ENCODE assay signal across 31 cellular contexts in genomic region chr3:112888388-112889085, GRCh38. TPM values are rescaled to one million over a fixed set of nuclear protein-coding genes. Genes with fewer than 3 reads are reported as not detected.
DNase-seq lines count a peak whose midpoint lies in the region; ATAC-seq, FAIRE-seq and TF ChIP-seq lines count a peak whose summit lies in the region.
"Had no signal": no experiment of that assay in that cellular context is flagged by ENCODE, and none has a peak within 500 bp of the region (broad histone marks: within the 10 kb centered on the region; RNA-seq: fewer than 3 reads in every experiment).

No MANE protein-coding gene starts in this region.

- POLR2A ChIA-PET in A549 (lab: Yijun Ruan, JAX), result no interaction called here
- POLR2A ChIA-PET in OCI-LY7 (lab: Charles Lee), result interaction anchor here (0.5 to 1.7 kb wide), 2 partner anchors 10 to 13 kb away, joined by 4 to 7 read pairs; no protein-coding TSS in a partner anchor

- ATAC-seq in A549, result no peak
- peak; percentile 38 for ATAC-seq in HG02610 (IDR thresholded peaks at IDR 0.05; ENCODE audit: unreplicated experiment)
- ATAC-seq: activated T-cell treated with anti-CD3 and anti-CD28 coated beads, Interleukin-2, amount 50 U/mL, for 72 hours; stimulated activated effector memory CD8-positive, alpha-beta T cell treated with anti-CD3 and anti-CD28 coated beads, Interleukin-12 subunit alpha, Interleukin-12 subunit beta, amount 100 ng/mL, for 72 hours had no signal

- WGBS in A549 (ENCODE audit: missing lambda C conversion rate), result 46% methylated on average over 2 of the region's 2 CpGs

- no peak for TF ChIP-seq POLR2A in A549 (IDR thresholded peaks at IDR 0.05; ENCODE audit: low read length)

- H2AFZ ChIP-seq in OCI-LY7 (ENCODE audit: low read length), result peak overlapping the region; percentile 80

- H4K20me1 ChIP-seq in OCI-LY7 (ENCODE audit: insufficient read depth, low read length), result no peaks in the 10 kb centered on the region

- CTCF ChIA-PET in A549 (lab: Yijun Ruan, JAX), result interaction anchor here (0.7 to 1.7 kb wide), 3 partner anchors 10 to 153 kb away, joined by 3 to 4 read pairs (median 4); no protein-coding TSS in a partner anchor
- CTCF ChIA-PET in OCI-LY7 (lab: Charles Lee; ENCODE audit: unreplicated experiment), result no interaction called here

- H3K4me1 ChIP-seq in A549, result peaks cover 5% of the 10 kb centered on the region; the same call in 1 of the 3 replicates
- H3K4me1 ChIP-seq in OCI-LY7 (ENCODE audit: insufficient read depth, low read length, poor library complexity, severe bottlenecking), result peaks cover 14% of the 10 kb centered on the region
- H3K4me1 ChIP-seq: suprapubic skin had no signal

- H3K79me2 ChIP-seq in OCI-LY7 (ENCODE audit: insufficient read depth, low read depth, low read length), result no peaks in the 10 kb centered on the region

- no peak for TF ChIP-seq RAD21 in A549 (conservative IDR thresholded peaks at IDR 0.05 in 1 of 2, IDR thresholded peaks at IDR 0.05 in 1 of 2)

- H3K9me2 ChIP-seq in OCI-LY7 (ENCODE audit: insufficient read depth, low read length), result no peaks in the 10 kb centered on the region

- H3K36me3 ChIP-seq in OCI-LY7 (ENCODE audit: insufficient read depth, low read length), result no peaks in the 10 kb centered on the region
- H3K36me3 ChIP-seq: cardiac muscle cell, neutrophil, suprapubic skin had no signal

- TF ChIP-seq EP300 in A549 (IDR thresholded peaks at IDR 0.05), result no peak

- DNase-seq in A549 (ENCODE audit: low read depth in 1 of 2, low spot score in 1 of 2) (no peak), OCI-LY7 (ENCODE audit: low spot score) (no peak), germinal center (ENCODE audit: low spot score) (peak; percentile 14), pons (ENCODE audit: low spot score) (no peak), iPS-NIHi7 (ENCODE audit: extremely low spot score) (no peak), NCI-H526 treated with DMSO at 0.1 percent for 48 hours (lab: John Stamatoyannopoulos, UW) (no peak)
- no peak for DNase-seq in activated T-cell treated with anti-CD3 and anti-CD28 coated beads, Interleukin-2, amount 50 U/mL, for 48 hours
- DNase-seq: activated CD4-positive, alpha-beta T cell treated with anti-CD3 and anti-CD28 coated beads, Interleukin-2, amount 10 ng/mL, durations not matched to agents 7 days and 5 days; activated naive CD4-positive, alpha-beta T cell treated with anti-CD3 and anti-CD28 coated beads for 36 hours; activated T-cell treated with anti-CD3 and anti-CD28 coated beads, Interleukin-2, amount 50 U/mL, for 72 hours; amygdala; Kasumi-1; NCI-H1694; NCI-H2171; NCI-H524; stimulated activated CD4-positive, alpha-beta T cell treated with anti-CD3 and anti-CD28 coated beads, Interleukin-2, amount 100 ng/mL, for 48 hours; T-helper 2 cell had no signal

- H3K9me3 ChIP-seq in A549, result peaks cover 5% of the 10 kb centered on the region; the same call in 1 of the 3 replicates
- no peaks in the 10 kb centered on the region for H3K9me3 ChIP-seq in OCI-LY7 (ENCODE audit: low read length)
- H3K9me3 ChIP-seq: neutrophil, suprapubic skin had no signal

- intact Hi-C loops in OCI-LY7 (cut with micrococcal nuclease; ENCODE audit: unreplicated experiment), result no loop called here

- FAIRE-seq in A549 (lab: Jason Lieb, UNC), result peak; percentile 7
- FAIRE-seq: GM12891, RCC 7860 had no signal

- BruUV-seq in OCI-LY7 (replicated peaks; lab: Mats Ljungman, UMichigan), result no TSS peak

- H3K4me3 ChIP-seq in A549, result no peak overlapping the region
- no peak overlapping the region for H3K4me3 ChIP-seq in OCI-LY7 (ENCODE audit: low read depth, low read length, poor library complexity, severe bottlenecking)
- H3K4me3 ChIP-seq: cardiac muscle cell, coronary artery, smooth muscle cell, suprapubic skin had no signal

- H3K4me2 ChIP-seq in A549 (no peak overlapping the region), OCI-LY7 (ENCODE audit: low read length) (peak overlapping the region; percentile 51)
- H3K4me2 ChIP-seq: smooth muscle cell had no signal

- H3K27ac ChIP-seq in A549, result no peak overlapping the region
- H3K27ac ChIP-seq in OCI-LY7 (ENCODE audit: low read depth, low read length, poor library complexity, severe bottlenecking), result no peak overlapping the region
- H3K27ac ChIP-seq: cardiac muscle cell, coronary artery, neutrophil, suprapubic skin had no signal

- TF ChIP-seq CTCF in A549 (IDR thresholded peaks at IDR 0.05) (no peak), OCI-LY7 (conservative IDR thresholded peaks at IDR 0.05; ENCODE audit: low read length) (no peak)

TF ChIP-seq in A549, 52 proteins besides CTCF, POLR2A, EP300 and RAD21:
- TF ChIP-seq HEYL (CRISPR knock-in tag; IDR thresholded peaks at IDR 0.05) (no peak), ESRRA (IDR thresholded peaks at IDR 0.05; ENCODE audit: borderline replicate concordance, low read length) (no peak), ATOH8 (CRISPR knock-in tag; IDR thresholded peaks at IDR 0.05; ENCODE audit: low read depth) (no peak), MAFK (IDR thresholded peaks at IDR 0.05; ENCODE audit: partially characterized antibody) (no peak), HOXB5 (CRISPR knock-in tag; IDR thresholded peaks at IDR 0.05) (no peak), RNF2 (IDR thresholded peaks at IDR 0.05; ENCODE audit: borderline replicate concordance, low read depth) (no peak), CHD4 (IDR thresholded peaks at IDR 0.05; ENCODE audit: borderline replicate concordance) (no peak), HOXA7 (CRISPR knock-in tag; IDR thresholded peaks at IDR 0.05) (no peak), KDM1A (IDR thresholded peaks at IDR 0.05; ENCODE audit: low read depth) (no peak), POLR2AphosphoS2 (conservative IDR thresholded peaks at IDR 0.05; ENCODE audit: low read length) (no peak), GATA3 (IDR thresholded peaks at IDR 0.05; ENCODE audit: borderline replicate concordance) (no peak), MYC (IDR thresholded peaks at IDR 0.05; ENCODE audit: borderline replicate concordance, low read length) (no peak), CBX2 (IDR thresholded peaks at IDR 0.05; ENCODE audit: borderline replicate concordance, low read depth) (no peak), MAZ (IDR thresholded peaks at IDR 0.05; ENCODE audit: borderline replicate concordance, low read depth, low read length) (no peak), CHD2 (IDR thresholded peaks at IDR 0.05; ENCODE audit: low read length, partially characterized antibody) (no peak), ZSCAN20 (CRISPR knock-in tag; IDR thresholded peaks at IDR 0.05) (no peak), RFX5 (IDR thresholded peaks at IDR 0.05) (no peak), HDAC2 (IDR thresholded peaks at IDR 0.05) (no peak), FOSL2 (IDR thresholded peaks at IDR 0.05) (no peak), FOSL2 (CRISPR knock-in tag; IDR thresholded peaks at IDR 0.05) (no peak)

RNA-seq across cellular contexts. Expression of gene CD200R1L, which starts 41.9 kb away (rescaled TPM):
- 0.10 and 0.26 TPM in 2 replicates for polyA plus RNA-seq in A549 (2011; rRNA removed)
- not detected in 2 replicates for polyA plus RNA-seq in A549 (2012; cell fraction: cytosol; rRNA removed)
- not detected in 2 replicates for polyA plus RNA-seq in A549 (2012; cell fraction: nucleus; rRNA removed)
- 0.09 TPM in 1 of 3 replicates, not detected in the others for polyA plus RNA-seq in A549 (2017; fragmentation: RNase III; extraction: RNeasy Plus Mini Kit Qiagen cat#74134 plus additional on column Dnase treatment)
- not detected in 2 replicates for polyA minus RNA-seq in A549 (2011; rRNA and poly(A)+ RNA removed)
- not detected in 2 replicates for total RNA-seq in OCI-LY7 (2014; rRNA removed; shearing (Covaris generic))
- total RNA-seq in OCI-LY7 (2022), result not detected in 2 replicates
- total RNA-seq: A673; activated CD4-positive, alpha-beta T cell treated with anti-CD3 and anti-CD28 coated beads, Interleukin-2, amount 10 ng/mL, durations not matched to agents 7 days and 5 days; activated naive CD4-positive, alpha-beta T cell treated with anti-CD3 and anti-CD28 coated beads for 36 hours; activated T-cell treated with anti-CD3 and anti-CD28 coated beads, Interleukin-2, amount 50 U/mL, for 72 hours; cardiac muscle cell; lung microvascular endothelial cell; pulmonary artery endothelial cell; smooth muscle cell; suprapubic skin; ureter had no signal
- polyA plus RNA-seq: BJ, cardiac muscle cell, smooth muscle cell had no signal
